In genomic region chr2:197191948-197192338, GRCh38 we compare ENCODE assay signal across 9 cellular contexts.
DNase-seq lines count a peak whose midpoint lies in the region; ATAC-seq and TF ChIP-seq lines count a peak whose summit lies in the region.
"Had no signal": no experiment of that assay in that cellular context is flagged by ENCODE, and none has a peak within 500 bp of the region (broad histone marks: within the 10 kb centered on the region; RNA-seq: fewer than 3 reads in every experiment).

No MANE protein-coding gene starts in this region.

- no peaks in the 10 kb centered on the region for H3K9me3 Mint-ChIP-seq in natural killer cell

- DNase-seq in activated CD4-positive, CD25-positive, alpha-beta regulatory T cell treated with anti-CD3 and anti-CD28 coated beads, Interleukin-2, amount 50 U/mL, for 16 hours (ENCODE audit: low read depth, low spot score): peak; percentile 16
- DNase-seq in activated CD4-positive, CD25-positive, alpha-beta regulatory T cell treated with anti-CD3 and anti-CD28 coated beads, Interleukin-2, amount 50 U/mL, for 72 hours: no peak
- no peak for DNase-seq in natural killer cell
- no peak for DNase-seq in AG08396 (ENCODE audit: low spot score)
- DNase-seq in GDM1 (lab: John Stamatoyannopoulos, UW): no peak
- no peak for DNase-seq in HPDE6-E6E7 (ENCODE audit: extremely low spot score)

- TF ChIP-seq CTCF in SU-DHL-6 (IDR thresholded peaks at IDR 0.05; ENCODE audit: insufficient read depth, low read length, poor library complexity, severe bottlenecking) (no peak), natural killer cell (IDR thresholded peaks at IDR 0.05) (no peak)

- H3K4me3 Mint-ChIP-seq in natural killer cell: peak overlapping the region; percentile 57

- peaks cover 43% of the 10 kb centered on the region for H3K79me2 ChIP-seq in SU-DHL-6 (ENCODE audit: insufficient read depth, low read length)

- no peaks in the 10 kb centered on the region for H3K9me3 ChIP-seq in SU-DHL-6 (ENCODE audit: insufficient read depth, low read length)

- H2AFZ ChIP-seq in SU-DHL-6 (ENCODE audit: low read depth, low read length, severe bottlenecking): no peak overlapping the region

- no peaks in the 10 kb centered on the region for H3K27me3 ChIP-seq in SU-DHL-6 (ENCODE audit: low read length)
- H3K27me3 ChIP-seq: cardiac muscle cell had no signal

- H3K9ac ChIP-seq in SU-DHL-6 (ENCODE audit: low read length): no peak overlapping the region

- H3K27me3 Mint-ChIP-seq in natural killer cell (ENCODE audit: low read depth in 2 of 2): no peaks in the 10 kb centered on the region

- no peaks in the 10 kb centered on the region for H3K9me2 ChIP-seq in SU-DHL-6 (replicated peaks; ENCODE audit: insufficient read depth, low read length)

- peaks cover 27% of the 10 kb centered on the region; the same call in 1 of the 2 replicates for H3F3A ChIP-seq in SU-DHL-6 (ENCODE audit: insufficient read depth)

- H3K4me3 ChIP-seq in SU-DHL-6 (ENCODE audit: insufficient read depth, low read length, poor library complexity, severe bottlenecking): no peak overlapping the region
- H3K4me3 ChIP-seq: cardiac muscle cell had no signal

- no peaks in the 10 kb centered on the region for H4K20me1 ChIP-seq in SU-DHL-6 (ENCODE audit: low read depth, low read length)

- H3K27ac ChIP-seq in SU-DHL-6 (ENCODE audit: low read depth, low read length): no peak overlapping the region
- H3K27ac ChIP-seq: cardiac muscle cell had no signal

- peaks cover 81 to 86% of the 10 kb centered on the region in 2 donors for H3K4me1 Mint-ChIP-seq in natural killer cell

- intact Hi-C loops in natural killer cell (cut with micrococcal nuclease): loop anchor here (1.0 to 5.0 kb wide), 5 partner anchors 7 to 186 kb away; partner anchors contain the start of gene ANKRD44

- peak; percentile 63 for ATAC-seq in HG02763 (IDR thresholded peaks at IDR 0.05; ENCODE audit: unreplicated experiment)
- peak; percentile 86 to 94 (median 91) for ATAC-seq in natural killer cell

- H3K36me3 ChIP-seq in SU-DHL-6 (ENCODE audit: low read length): no peaks in the 10 kb centered on the region
- H3K36me3 ChIP-seq: cardiac muscle cell had no signal

- H3K36me3 Mint-ChIP-seq in natural killer cell: no peaks in the 10 kb centered on the region

- H3K27ac Mint-ChIP-seq in natural killer cell: peak overlapping the region; percentile 85 to 91

- peak overlapping the region; percentile 21 for H3K4me2 ChIP-seq in SU-DHL-6 (ENCODE audit: low read depth, low read length, poor library complexity, severe bottlenecking)
